In genomic region chr1:1173793-1174415, GRCh38 we compare ENCODE assay signal across 1 cellular context.
A peak's percentile ranks its signal among the peaks of the same experiment; 100 is the strongest.
TF ChIP-seq lines count a peak whose summit lies in the region.

Gene TTLL10 (plus strand): TSS chr1:1173880. CDS start chr1:1179216, 5,336 bp downstream.

TF ChIP-seq in GM12878, 131 proteins besides CTCF, POLR2A, EP300 and RAD21:
- no peak for TF ChIP-seq MLLT1 (IDR thresholded peaks at IDR 0.05)
- no peak for TF ChIP-seq HSF1 (IDR thresholded peaks at IDR 0.05; ENCODE audit: low read depth, low read length)
- no peak for TF ChIP-seq MEF2A (IDR thresholded peaks at IDR 0.05; ENCODE audit: insufficient read depth, low read depth, low read length)
- no peak for TF ChIP-seq CBX5 (IDR thresholded peaks at IDR 0.05; ENCODE audit: low read depth)
- TF ChIP-seq ESRRA (IDR thresholded peaks at IDR 0.05; ENCODE audit: low read length): no peak
- no peak for TF ChIP-seq FOXK2 (IDR thresholded peaks at IDR 0.05)
- no peak for TF ChIP-seq MTA3 (IDR thresholded peaks at IDR 0.05; ENCODE audit: borderline replicate concordance, low read length)
- TF ChIP-seq JUND (IDR thresholded peaks at IDR 0.05; ENCODE audit: low read depth, low read length): no peak
- TF ChIP-seq ASH2L (IDR thresholded peaks at IDR 0.05; ENCODE audit: borderline replicate concordance, low read depth): no peak
- TF ChIP-seq KLF5 (IDR thresholded peaks at IDR 0.05; ENCODE audit: partially characterized antibody): no peak
- no peak for TF ChIP-seq IRF4 (IDR thresholded peaks at IDR 0.05; ENCODE audit: low read depth, low read length)
- TF ChIP-seq SMARCA5 (IDR thresholded peaks at IDR 0.05): no peak
- 0 out of 2 replicates have a peak, but pooled peaks have one; percentile 27 for TF ChIP-seq MXI1 (IDR thresholded peaks at IDR 0.05; ENCODE audit: low read depth, low read length)
- peak; percentile 8; the same call in 1 of the 2 replicates for TF ChIP-seq PKNOX1 (IDR thresholded peaks at IDR 0.05)
- no peak for TF ChIP-seq FOXM1 (IDR thresholded peaks at IDR 0.05; ENCODE audit: low read depth, low read length)
- TF ChIP-seq ZBED1 (IDR thresholded peaks at IDR 0.05; ENCODE audit: borderline replicate concordance): no peak
- peak; percentile 52; the same call in 1 of the 2 replicates for TF ChIP-seq BMI1 (IDR thresholded peaks at IDR 0.05; ENCODE audit: borderline replicate concordance)
- no peak for TF ChIP-seq BHLHE40 (IDR thresholded peaks at IDR 0.05; ENCODE audit: borderline replicate concordance in 1 of 2, low read depth in 2 of 2, low read length in 1 of 2)
- TF ChIP-seq SREBF1 (IDR thresholded peaks at IDR 0.05; ENCODE audit: low read length): no peak
